Comparison of ENCODE assay signal across 21 cellular contexts in the genomic region with DNA sequence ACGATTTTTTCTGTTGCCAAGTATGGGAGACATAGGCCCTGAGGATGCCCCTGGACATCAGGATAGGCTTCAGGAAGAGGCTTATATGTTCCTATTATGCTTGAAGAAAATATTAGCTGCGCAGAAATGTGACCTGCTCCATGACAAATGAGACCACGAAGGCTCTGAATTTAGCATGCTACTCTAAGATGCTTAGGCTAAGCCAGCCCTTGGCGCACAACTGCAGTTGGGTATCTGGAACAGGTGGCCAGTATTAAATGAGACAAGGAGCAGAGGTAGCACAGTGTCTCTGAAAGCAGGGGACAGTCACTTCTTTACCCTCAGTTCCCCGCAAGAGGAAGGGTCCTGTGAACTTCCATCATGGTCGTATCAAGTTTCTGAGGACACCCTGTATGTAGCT.
DNase-seq lines count a peak whose midpoint lies in the region; ATAC-seq and TF ChIP-seq lines count a peak whose summit lies in the region.
"Had no signal": no experiment of that assay in that cellular context is flagged by ENCODE, and none has a peak within 500 bp of the region (broad histone marks: within the 10 kb centered on the region; RNA-seq: fewer than 3 reads in every experiment).

No MANE protein-coding gene starts in this region.

- no peak overlapping the region for H3K4me3 Mint-ChIP-seq in activated CD8-positive, alpha-beta memory T cell treated with anti-CD3 and anti-CD28 coated beads, Interleukin-2, amount 10 ng/mL, durations not matched to agents 7 days and 5 days
- H3K4me3 Mint-ChIP-seq: CD4-positive, alpha-beta memory T cell; HFFc6 had no signal

- no peaks in the 10 kb centered on the region for H3K27me3 Mint-ChIP-seq in activated CD8-positive, alpha-beta memory T cell treated with anti-CD3 and anti-CD28 coated beads, Interleukin-2, amount 10 ng/mL, durations not matched to agents 7 days and 5 days
- H3K27me3 Mint-ChIP-seq: CD4-positive, alpha-beta memory T cell had no signal

- H3K4me1 ChIP-seq in psoas muscle (peaks cover 25% of the 10 kb centered on the region), thymus (ENCODE audit: control insufficient read depth, insufficient read depth, low read length) (peaks cover 17% of the 10 kb centered on the region)
- H3K4me1 ChIP-seq: BE2C had no signal

- WGBS in psoas muscle, 3 donors: 44 to 58% (median 48%) methylated on average over 6 of the region's 6 CpGs
- 98% methylated on average over 6 of the region's 6 CpGs for WGBS in thymus

- peaks cover 28% of the 10 kb centered on the region for H3K36me3 Mint-ChIP-seq in activated CD8-positive, alpha-beta memory T cell treated with anti-CD3 and anti-CD28 coated beads, Interleukin-2, amount 10 ng/mL, durations not matched to agents 7 days and 5 days

- CTCF ChIA-PET in activated CD8-positive, alpha-beta memory T cell treated with anti-CD3 and anti-CD28 coated beads, Interleukin-2, amount 10 ng/mL, durations not matched to agents 7 days and 5 days (lab: Charles Lee): no interaction called here

- H3K9me3 ChIP-seq in psoas muscle: no peaks in the 10 kb centered on the region
- no peaks in the 10 kb centered on the region for H3K9me3 ChIP-seq in thymus (ENCODE audit: control insufficient read depth)
- H3K9me3 ChIP-seq: BE2C had no signal

- TF ChIP-seq CTCF in psoas muscle (IDR thresholded peaks at IDR 0.05): no peak
- no peak for TF ChIP-seq CTCF in foreskin fibroblast (IDR thresholded peaks at IDR 0.05; ENCODE audit: low read depth, low read length)

- peak; percentile 24 for DNase-seq in activated CD8-positive, alpha-beta memory T cell treated with anti-CD3 and anti-CD28 coated beads for 24 hours
- no peak for DNase-seq in activated CD8-positive, alpha-beta memory T cell treated with anti-CD3 and anti-CD28 coated beads, Interleukin-2, amount 10 ng/mL, durations not matched to agents 7 days and 5 days
- DNase-seq in epithelial cell of prostate (ENCODE audit: low read depth, low spot score): no peak
- no peak for DNase-seq in psoas muscle
- DNase-seq in foreskin fibroblast: no peak
- DNase-seq in NCI-H146 (lab: John Stamatoyannopoulos, UW): no peak
- no peak for DNase-seq in activated naive CD4-positive, alpha-beta T cell treated with Interleukin-2 at 50 U/mL for 16 hours
- DNase-seq: 8988T; BE2C; C1 segment of cervical spinal cord; CD4-positive, alpha-beta memory T cell; DMS153; DMS79; GDM1; GOT3; H7; HFFc6; IMR-90 had no signal

- H3K27me3 ChIP-seq in psoas muscle (ENCODE audit: insufficient read depth in 3 of 3, low read length in 2 of 3) (no peaks in the 10 kb centered on the region), thymus (ENCODE audit: control insufficient read depth, insufficient read depth) (no peaks in the 10 kb centered on the region)
- H3K27me3 ChIP-seq: BE2C had no signal

- H3K27ac Mint-ChIP-seq in activated CD8-positive, alpha-beta memory T cell treated with anti-CD3 and anti-CD28 coated beads, Interleukin-2, amount 10 ng/mL, durations not matched to agents 7 days and 5 days: no peak overlapping the region
- H3K27ac Mint-ChIP-seq: HFFc6 had no signal

- H3K4me3 ChIP-seq in psoas muscle: no peak overlapping the region
- no peak overlapping the region for H3K4me3 ChIP-seq in thymus (ENCODE audit: low read length)
- no peak overlapping the region for H3K4me3 ChIP-seq in foreskin fibroblast (ENCODE audit: low read depth in 1 of 2, low read length in 2 of 2)

- peaks cover 0 to 23% of the 10 kb centered on the region in 2 donors for H3K36me3 ChIP-seq in psoas muscle (ENCODE audit: insufficient read depth in 1 of 2, low read depth in 1 of 2)
- H3K36me3 ChIP-seq in thymus (ENCODE audit: control insufficient read depth, insufficient read depth): no peaks in the 10 kb centered on the region

- no peak for ATAC-seq in activated CD8-positive, alpha-beta memory T cell treated with anti-CD3 and anti-CD28 coated beads, Interleukin-2, amount 10 ng/mL, durations not matched to agents 7 days and 5 days
- ATAC-seq in psoas muscle: peak; percentile 42 to 84 (median 68)
- ATAC-seq: HCT116 had no signal

- peaks cover 30% of the 10 kb centered on the region for H3K4me1 Mint-ChIP-seq in activated CD8-positive, alpha-beta memory T cell treated with anti-CD3 and anti-CD28 coated beads, Interleukin-2, amount 10 ng/mL, durations not matched to agents 7 days and 5 days

- no peaks in the 10 kb centered on the region for H3K9me3 Mint-ChIP-seq in activated CD8-positive, alpha-beta memory T cell treated with anti-CD3 and anti-CD28 coated beads, Interleukin-2, amount 10 ng/mL, durations not matched to agents 7 days and 5 days (ENCODE audit: low read depth)
- H3K9me3 Mint-ChIP-seq: CD4-positive, alpha-beta memory T cell; HFFc6 had no signal

- intact Hi-C loops in psoas muscle (cut with DNase I): no loop called here

- peak overlapping the region; percentile 96 for H3K27ac ChIP-seq in epithelial cell of prostate
- peak overlapping the region; percentile 51 for H3K27ac ChIP-seq in psoas muscle
- H3K27ac ChIP-seq in thymus (ENCODE audit: low read depth): peak overlapping the region; percentile 26
- H3K27ac ChIP-seq: HL-60 had no signal

Comparison
In these comparisons a context has a peak if more than half of its experiments do, and no peak if none do; other contexts are left out.
1. H3K27ac ChIP-seq: peak in every context shown above with its lines; median percentile 96 in epithelial cell of prostate; 51 in psoas muscle; 26 in thymus.